ENCODE assay signal across 8 cellular contexts in the genomic region with DNA sequence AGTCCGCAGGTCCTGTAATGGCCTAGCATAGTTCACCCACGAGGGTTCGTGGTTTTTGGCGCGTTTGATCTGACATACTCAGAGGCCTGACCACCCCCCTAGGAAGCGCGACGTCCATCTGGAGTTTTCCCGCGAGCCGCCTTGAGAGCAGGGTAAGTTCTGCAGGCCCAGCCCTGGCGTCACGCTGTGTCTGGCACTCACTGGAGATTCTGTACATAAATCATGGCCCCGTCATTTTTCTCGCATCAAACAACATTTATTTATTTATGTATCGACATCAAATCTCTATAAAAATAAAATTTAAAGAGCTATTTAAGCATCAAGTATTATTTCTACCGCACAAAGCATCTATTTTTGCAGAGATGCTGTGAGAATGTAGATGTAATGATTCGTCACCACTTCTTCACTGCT. TPM values are rescaled to one million over a fixed set of nuclear protein-coding genes. Genes with fewer than 3 reads are reported as not detected.
DNase-seq lines count a peak whose midpoint lies in the region; ATAC-seq and TF ChIP-seq lines count a peak whose summit lies in the region.

No MANE protein-coding gene starts in this region.

- H3K36me3 ChIP-seq in HCT116 (ENCODE audit: control insufficient read depth in 1 of 2, insufficient read depth in 2 of 2, low read length in 2 of 2) (peaks cover 4 to 5% of the 10 kb centered on the region in 2 experiments; a peak in 2 of 4 replicates), WERI-Rb-1 (no peaks in the 10 kb centered on the region)

- peak overlapping the region; percentile 79 for H2AFZ ChIP-seq in HCT116 (ENCODE audit: low read depth, low read length, poor library complexity, severe bottlenecking)

- H3K4me1 ChIP-seq in HCT116 (ENCODE audit: control insufficient read depth in 1 of 2, insufficient read depth in 2 of 2, low read length in 2 of 2), result peaks cover 22 to 47% of the 10 kb centered on the region in 2 experiments

- TF ChIP-seq CTCF in HCT116 (IDR thresholded peaks at IDR 0.05 in 2 of 3, conservative IDR thresholded peaks at IDR 0.05 in 1 of 3; ENCODE audit: borderline replicate concordance in 1 of 3, insufficient read depth in 1 of 3, low read depth in 2 of 3, low read length in 2 of 3), result no peak
- TF ChIP-seq CTCF in WERI-Rb-1 (IDR thresholded peaks at IDR 0.05; ENCODE audit: low read depth, low read length), result no peak

- RAD21 ChIA-PET in HCT116 (lab: Charles Lee; ENCODE audit: low non-redundant PET in 1 of 2, low total read pairs in 2 of 2, uncharacterized antibody in 2 of 2, unreplicated experiment in 2 of 2), result interaction anchor here in 1 of 2 experiments (0.5 kb wide), 1 partner anchor 1012 kb away, joined by 4 read pairs; no protein-coding TSS in a partner anchor

- H3K79me2 ChIP-seq in HCT116 (ENCODE audit: insufficient read depth, low read length), result peaks cover 34% of the 10 kb centered on the region

- H3K27me3 ChIP-seq in HCT116 (ENCODE audit: insufficient read depth, low read length) (no peaks in the 10 kb centered on the region), WERI-Rb-1 (ENCODE audit: insufficient read depth, low read depth, severe bottlenecking) (no peaks in the 10 kb centered on the region)

- DNase-seq in HCT116 (ENCODE audit: low read depth, low spot score) (no peak), WERI-Rb-1 (no peak), left cardiac atrium (no peak), cerebellum (ENCODE audit: low spot score) (no peak), NCI-H526 treated with DMSO at 0.1 percent for 48 hours (lab: John Stamatoyannopoulos, UW) (no peak), NCI-H82 (lab: John Stamatoyannopoulos, UW) (no peak)

- H3K9me2 ChIP-seq in HCT116 (ENCODE audit: insufficient read depth), result no peaks in the 10 kb centered on the region

- peak overlapping the region; percentile 100 for H3K4me2 ChIP-seq in HCT116 (ENCODE audit: low read length)

- POLR2A ChIA-PET in HCT116 (lab: Charles Lee), result interaction anchor here (1.0 to 2.8 kb wide), 6 partner anchors 15 to 49 kb away, joined by 3 to 22 read pairs (median 4); a partner anchor contains a TSS

- ATAC-seq in HCT116, result peak; percentile 7
- ATAC-seq in left cardiac atrium, result peak; percentile 5 to 9
- ATAC-seq in GM21576 (IDR thresholded peaks at IDR 0.05; ENCODE audit: unreplicated experiment), result no peak

- peak overlapping the region; percentile 88 for H3K9ac ChIP-seq in HCT116 (ENCODE audit: low read length)

- no peaks in the 10 kb centered on the region for H4K20me1 ChIP-seq in HCT116 (ENCODE audit: insufficient read depth)

- no peak for TF ChIP-seq RAD21 in HCT116 (IDR thresholded peaks at IDR 0.05; ENCODE audit: low read depth)

- H3K9me3 ChIP-seq in HCT116 (ENCODE audit: control insufficient read depth in 1 of 2, insufficient read depth in 1 of 2, low read depth in 1 of 2, low read length in 2 of 2), result no peaks in the 10 kb centered on the region
- no peaks in the 10 kb centered on the region for H3K9me3 ChIP-seq in WERI-Rb-1 (ENCODE audit: severe bottlenecking)

- intact Hi-C loops in HCT116 (cut with micrococcal nuclease) (loop anchor here (1.0 to 5.0 kb wide), 4 partner anchors 16 to 50 kb away; no protein-coding TSS in a partner anchor), left cardiac atrium (cut with DNase I) (loop anchor here (1.0 to 2.0 kb wide), 3 partner anchors 22 to 32 kb away; no protein-coding TSS in a partner anchor)

- H3K27ac ChIP-seq in HCT116 (ENCODE audit: low read depth, low read length) (peak overlapping the region; percentile 92), WERI-Rb-1 (peak overlapping the region; percentile 94), skin epidermis (peak overlapping the region; percentile 32 to 99 (median 93))

- CTCF ChIA-PET in HCT116 (lab: Charles Lee), result interaction anchor here (0.9 kb wide), 1 partner anchor 34 kb away, joined by 3 read pairs; no protein-coding TSS in a partner anchor

- H3K4me3 ChIP-seq in HCT116 (replicated peaks in 1 of 2; ENCODE audit: low read depth in 1 of 2, low read length in 2 of 2), result peak overlapping the region; percentile 94 to 100
- H3K4me3 ChIP-seq in WERI-Rb-1 (ENCODE audit: low read depth, low read length), result peak overlapping the region; percentile 55
- H3K4me3 ChIP-seq in skin epidermis, result peak overlapping the region; percentile 61 to 83 (median 78)

- no peak for TF ChIP-seq POLR2A in HCT116 (IDR thresholded peaks at IDR 0.05; ENCODE audit: borderline replicate concordance, extremely low read depth, insufficient read depth, insufficient read length)

- BruUV-seq in HCT116 (replicated peaks; lab: Mats Ljungman, UMichigan), result TSS peak; percentile 78

TF ChIP-seq in HCT116, 20 proteins besides CTCF, POLR2A, EP300 and RAD21:
- TF ChIP-seq, protein P1, sequence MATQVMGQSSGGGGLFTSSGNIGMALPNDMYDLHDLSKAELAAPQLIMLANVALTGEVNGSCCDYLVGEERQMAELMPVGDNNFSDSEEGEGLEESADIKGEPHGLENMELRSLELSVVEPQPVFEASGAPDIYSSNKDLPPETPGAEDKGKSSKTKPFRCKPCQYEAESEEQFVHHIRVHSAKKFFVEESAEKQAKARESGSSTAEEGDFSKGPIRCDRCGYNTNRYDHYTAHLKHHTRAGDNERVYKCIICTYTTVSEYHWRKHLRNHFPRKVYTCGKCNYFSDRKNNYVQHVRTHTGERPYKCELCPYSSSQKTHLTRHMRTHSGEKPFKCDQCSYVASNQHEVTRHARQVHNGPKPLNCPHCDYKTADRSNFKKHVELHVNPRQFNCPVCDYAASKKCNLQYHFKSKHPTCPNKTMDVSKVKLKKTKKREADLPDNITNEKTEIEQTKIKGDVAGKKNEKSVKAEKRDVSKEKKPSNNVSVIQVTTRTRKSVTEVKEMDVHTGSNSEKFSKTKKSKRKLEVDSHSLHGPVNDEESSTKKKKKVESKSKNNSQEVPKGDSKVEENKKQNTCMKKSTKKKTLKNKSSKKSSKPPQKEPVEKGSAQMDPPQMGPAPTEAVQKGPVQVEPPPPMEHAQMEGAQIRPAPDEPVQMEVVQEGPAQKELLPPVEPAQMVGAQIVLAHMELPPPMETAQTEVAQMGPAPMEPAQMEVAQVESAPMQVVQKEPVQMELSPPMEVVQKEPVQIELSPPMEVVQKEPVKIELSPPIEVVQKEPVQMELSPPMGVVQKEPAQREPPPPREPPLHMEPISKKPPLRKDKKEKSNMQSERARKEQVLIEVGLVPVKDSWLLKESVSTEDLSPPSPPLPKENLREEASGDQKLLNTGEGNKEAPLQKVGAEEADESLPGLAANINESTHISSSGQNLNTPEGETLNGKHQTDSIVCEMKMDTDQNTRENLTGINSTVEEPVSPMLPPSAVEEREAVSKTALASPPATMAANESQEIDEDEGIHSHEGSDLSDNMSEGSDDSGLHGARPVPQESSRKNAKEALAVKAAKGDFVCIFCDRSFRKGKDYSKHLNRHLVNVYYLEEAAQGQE (IDR thresholded peaks at IDR 0.05; ENCODE audit: low read depth), result no peak
- TF ChIP-seq CBX3 (IDR thresholded peaks at IDR 0.05; ENCODE audit: low read depth) (no peak), YY1 (IDR thresholded peaks at IDR 0.05; ENCODE audit: extremely low read depth, insufficient replicate concordance, low read depth, low read length) (no peak), POLR2AphosphoS5 (IDR thresholded peaks at IDR 0.05; ENCODE audit: low read depth, low read length) (no peak), JUND (IDR thresholded peaks at IDR 0.05) (no peak), EZH2phosphoT487 (IDR thresholded peaks at IDR 0.05; ENCODE audit: borderline replicate concordance) (no peak), SRF (IDR thresholded peaks at IDR 0.05; ENCODE audit: low read depth) (no peak), EGR1 (IDR thresholded peaks at IDR 0.05; ENCODE audit: low read depth) (no peak), TCF7L2 (IDR thresholded peaks at IDR 0.05; ENCODE audit: borderline replicate concordance, extremely low read depth, insufficient read depth, insufficient read length) (no peak), ELF1 (IDR thresholded peaks at IDR 0.05; ENCODE audit: borderline replicate concordance, low read depth) (no peak)
- TF ChIP-seq, protein P2, sequence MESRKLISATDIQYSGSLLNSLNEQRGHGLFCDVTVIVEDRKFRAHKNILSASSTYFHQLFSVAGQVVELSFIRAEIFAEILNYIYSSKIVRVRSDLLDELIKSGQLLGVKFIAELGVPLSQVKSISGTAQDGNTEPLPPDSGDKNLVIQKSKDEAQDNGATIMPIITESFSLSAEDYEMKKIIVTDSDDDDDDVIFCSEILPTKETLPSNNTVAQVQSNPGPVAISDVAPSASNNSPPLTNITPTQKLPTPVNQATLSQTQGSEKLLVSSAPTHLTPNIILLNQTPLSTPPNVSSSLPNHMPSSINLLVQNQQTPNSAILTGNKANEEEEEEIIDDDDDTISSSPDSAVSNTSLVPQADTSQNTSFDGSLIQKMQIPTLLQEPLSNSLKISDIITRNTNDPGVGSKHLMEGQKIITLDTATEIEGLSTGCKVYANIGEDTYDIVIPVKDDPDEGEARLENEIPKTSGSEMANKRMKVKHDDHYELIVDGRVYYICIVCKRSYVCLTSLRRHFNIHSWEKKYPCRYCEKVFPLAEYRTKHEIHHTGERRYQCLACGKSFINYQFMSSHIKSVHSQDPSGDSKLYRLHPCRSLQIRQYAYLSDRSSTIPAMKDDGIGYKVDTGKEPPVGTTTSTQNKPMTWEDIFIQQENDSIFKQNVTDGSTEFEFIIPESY (IDR thresholded peaks at IDR 0.05; ENCODE audit: extremely low read depth, insufficient replicate concordance, low read length), result no peak
- TF ChIP-seq, protein P3, sequence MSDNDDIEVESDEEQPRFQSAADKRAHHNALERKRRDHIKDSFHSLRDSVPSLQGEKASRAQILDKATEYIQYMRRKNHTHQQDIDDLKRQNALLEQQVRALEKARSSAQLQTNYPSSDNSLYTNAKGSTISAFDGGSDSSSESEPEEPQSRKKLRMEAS (IDR thresholded peaks at IDR 0.05), result no peak

RNA-seq across cellular contexts. Expression of a gene that starts 0.4 kb away (rescaled TPM):
- 51.8 TPM for total RNA-seq in HCT116 (2021; ENCODE audit: unreplicated experiment)
- polyA plus RNA-seq in HCT116 (2012), result 34.1 and 37.8 TPM in 2 replicates
- 10 to 100 TPM; 17.1 to 19.1 TPM for total RNA-seq in left cardiac atrium
- total RNA-seq in cerebellum, result 13.5 TPM

RNA-seq across cellular contexts. Expression of a gene that starts 17.6 kb away (rescaled TPM):
- total RNA-seq in HCT116 (2021; ENCODE audit: unreplicated experiment), result 30.2 TPM
- polyA plus RNA-seq in HCT116 (2012), result 21.9 and 25.3 TPM in 2 replicates
- total RNA-seq in left cardiac atrium, result 1 to 10 TPM; 5.9 to 9.0 TPM
- total RNA-seq in cerebellum, result 3.0 TPM

RNA-seq across cellular contexts. Expression of a gene that starts 21.1 kb away (rescaled TPM):
- total RNA-seq in HCT116 (2021; ENCODE audit: unreplicated experiment), result 2,432 TPM
- polyA plus RNA-seq in HCT116 (2012), result 5,228 and 5,585 TPM in 2 replicates
- total RNA-seq in left cardiac atrium, result 100 to 1,000 TPM; 713 to 792 TPM
- total RNA-seq in cerebellum, result 2,116 TPM

RNA-seq across cellular contexts. Expression of a gene that starts 38.3 kb away (rescaled TPM):
- 7.6 TPM for total RNA-seq in HCT116 (2021; ENCODE audit: unreplicated experiment)
- polyA plus RNA-seq in HCT116 (2012), result 5.7 and 6.3 TPM in 2 replicates
- 10 to 100 TPM in 1 of 2 donors, 1 to 10 TPM in 1; 9.8 to 10.1 TPM for total RNA-seq in left cardiac atrium
- total RNA-seq in cerebellum, result 19.9 TPM
